Comparison of ENCODE assay signal across 1 cellular context in genomic region chr19:7505682-7506384, GRCh38.
TF ChIP-seq lines count a peak whose summit lies in the region.

No MANE protein-coding gene starts in this region.

TF ChIP-seq in A549, 52 proteins besides CTCF, POLR2A, EP300 and RAD21 (continued from another document):
- TF ChIP-seq HOXB5 (CRISPR knock-in tag; IDR thresholded peaks at IDR 0.05), result peak; percentile 47; the same call in 1 of the 2 replicates
- TF ChIP-seq BHLHE40 (IDR thresholded peaks at IDR 0.05; ENCODE audit: low read depth, low read length), result no peak
- no peak for TF ChIP-seq EHF (CRISPR knock-in tag; IDR thresholded peaks at IDR 0.05)
- TF ChIP-seq, protein P1, sequence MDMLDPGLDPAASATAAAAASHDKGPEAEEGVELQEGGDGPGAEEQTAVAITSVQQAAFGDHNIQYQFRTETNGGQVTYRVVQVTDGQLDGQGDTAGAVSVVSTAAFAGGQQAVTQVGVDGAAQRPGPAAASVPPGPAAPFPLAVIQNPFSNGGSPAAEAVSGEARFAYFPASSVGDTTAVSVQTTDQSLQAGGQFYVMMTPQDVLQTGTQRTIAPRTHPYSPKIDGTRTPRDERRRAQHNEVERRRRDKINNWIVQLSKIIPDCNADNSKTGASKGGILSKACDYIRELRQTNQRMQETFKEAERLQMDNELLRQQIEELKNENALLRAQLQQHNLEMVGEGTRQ (IDR thresholded peaks at IDR 0.05), result peak; percentile 89
- 0 out of 2 replicates have a peak, but pooled peaks have one; percentile 6 for TF ChIP-seq NFE2L2 (conservative IDR thresholded peaks at IDR 0.05; ENCODE audit: low read length)
- no peak for TF ChIP-seq ZC3H11A (IDR thresholded peaks at IDR 0.05)
- TF ChIP-seq SMC3 (IDR thresholded peaks at IDR 0.05), result no peak
- TF ChIP-seq ATOH8 (CRISPR knock-in tag; IDR thresholded peaks at IDR 0.05; ENCODE audit: low read depth), result no peak
- TF ChIP-seq JUN (IDR thresholded peaks at IDR 0.05), result no peak
- 0 out of 2 replicates have a peak, but pooled peaks have one; percentile 29 for TF ChIP-seq HOXB13 (CRISPR knock-in tag; IDR thresholded peaks at IDR 0.05; ENCODE audit: low read depth)
- TF ChIP-seq KDM1A (IDR thresholded peaks at IDR 0.05; ENCODE audit: low read depth), result no peak
- TF ChIP-seq E2F6 (IDR thresholded peaks at IDR 0.05; ENCODE audit: borderline replicate concordance, low read depth), result 0 out of 2 replicates have a peak, but pooled peaks have one; percentile 36
- TF ChIP-seq ESRRA (IDR thresholded peaks at IDR 0.05; ENCODE audit: borderline replicate concordance, low read length), result no peak
- peak; percentile 20 for TF ChIP-seq MAFK (IDR thresholded peaks at IDR 0.05; ENCODE audit: partially characterized antibody)
- no peak for TF ChIP-seq RNF2 (IDR thresholded peaks at IDR 0.05; ENCODE audit: borderline replicate concordance, low read depth)
- TF ChIP-seq ELK1 (IDR thresholded peaks at IDR 0.05; ENCODE audit: low read depth, low read length), result no peak
- no peak for TF ChIP-seq RCOR1 (IDR thresholded peaks at IDR 0.05; ENCODE audit: low read depth, low read length)
- TF ChIP-seq CBX2 (IDR thresholded peaks at IDR 0.05; ENCODE audit: borderline replicate concordance, low read depth), result no peak
- no peak for TF ChIP-seq TFCP2L1 (CRISPR knock-in tag; IDR thresholded peaks at IDR 0.05)
